In the genomic region with DNA sequence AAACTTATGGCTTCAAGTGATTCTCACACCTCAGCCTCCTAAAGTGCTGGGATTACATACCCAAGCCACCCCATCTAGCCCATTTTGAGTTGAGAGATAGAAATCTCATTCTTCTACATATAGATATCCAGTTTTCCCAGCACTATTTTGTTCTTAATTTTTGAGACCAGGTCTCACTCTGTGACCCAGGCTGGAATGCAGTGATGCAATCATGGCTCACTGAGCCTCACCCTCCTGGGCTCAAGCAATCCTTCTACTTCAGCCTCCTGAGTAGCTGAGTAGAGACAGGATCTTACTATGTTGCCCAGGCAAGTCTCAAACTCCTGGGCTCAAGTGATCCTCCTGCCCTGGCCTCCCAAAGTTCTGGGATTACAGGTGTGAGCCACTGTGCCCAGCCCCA, we compare ENCODE assay signal across 1 cellular context.
TF ChIP-seq lines count a peak whose summit lies in the region.

No MANE protein-coding gene starts in this region.

TF ChIP-seq in GM23338, 12 proteins besides CTCF, POLR2A, EP300 and RAD21 (continued from another document):
- TF ChIP-seq, protein P1, sequence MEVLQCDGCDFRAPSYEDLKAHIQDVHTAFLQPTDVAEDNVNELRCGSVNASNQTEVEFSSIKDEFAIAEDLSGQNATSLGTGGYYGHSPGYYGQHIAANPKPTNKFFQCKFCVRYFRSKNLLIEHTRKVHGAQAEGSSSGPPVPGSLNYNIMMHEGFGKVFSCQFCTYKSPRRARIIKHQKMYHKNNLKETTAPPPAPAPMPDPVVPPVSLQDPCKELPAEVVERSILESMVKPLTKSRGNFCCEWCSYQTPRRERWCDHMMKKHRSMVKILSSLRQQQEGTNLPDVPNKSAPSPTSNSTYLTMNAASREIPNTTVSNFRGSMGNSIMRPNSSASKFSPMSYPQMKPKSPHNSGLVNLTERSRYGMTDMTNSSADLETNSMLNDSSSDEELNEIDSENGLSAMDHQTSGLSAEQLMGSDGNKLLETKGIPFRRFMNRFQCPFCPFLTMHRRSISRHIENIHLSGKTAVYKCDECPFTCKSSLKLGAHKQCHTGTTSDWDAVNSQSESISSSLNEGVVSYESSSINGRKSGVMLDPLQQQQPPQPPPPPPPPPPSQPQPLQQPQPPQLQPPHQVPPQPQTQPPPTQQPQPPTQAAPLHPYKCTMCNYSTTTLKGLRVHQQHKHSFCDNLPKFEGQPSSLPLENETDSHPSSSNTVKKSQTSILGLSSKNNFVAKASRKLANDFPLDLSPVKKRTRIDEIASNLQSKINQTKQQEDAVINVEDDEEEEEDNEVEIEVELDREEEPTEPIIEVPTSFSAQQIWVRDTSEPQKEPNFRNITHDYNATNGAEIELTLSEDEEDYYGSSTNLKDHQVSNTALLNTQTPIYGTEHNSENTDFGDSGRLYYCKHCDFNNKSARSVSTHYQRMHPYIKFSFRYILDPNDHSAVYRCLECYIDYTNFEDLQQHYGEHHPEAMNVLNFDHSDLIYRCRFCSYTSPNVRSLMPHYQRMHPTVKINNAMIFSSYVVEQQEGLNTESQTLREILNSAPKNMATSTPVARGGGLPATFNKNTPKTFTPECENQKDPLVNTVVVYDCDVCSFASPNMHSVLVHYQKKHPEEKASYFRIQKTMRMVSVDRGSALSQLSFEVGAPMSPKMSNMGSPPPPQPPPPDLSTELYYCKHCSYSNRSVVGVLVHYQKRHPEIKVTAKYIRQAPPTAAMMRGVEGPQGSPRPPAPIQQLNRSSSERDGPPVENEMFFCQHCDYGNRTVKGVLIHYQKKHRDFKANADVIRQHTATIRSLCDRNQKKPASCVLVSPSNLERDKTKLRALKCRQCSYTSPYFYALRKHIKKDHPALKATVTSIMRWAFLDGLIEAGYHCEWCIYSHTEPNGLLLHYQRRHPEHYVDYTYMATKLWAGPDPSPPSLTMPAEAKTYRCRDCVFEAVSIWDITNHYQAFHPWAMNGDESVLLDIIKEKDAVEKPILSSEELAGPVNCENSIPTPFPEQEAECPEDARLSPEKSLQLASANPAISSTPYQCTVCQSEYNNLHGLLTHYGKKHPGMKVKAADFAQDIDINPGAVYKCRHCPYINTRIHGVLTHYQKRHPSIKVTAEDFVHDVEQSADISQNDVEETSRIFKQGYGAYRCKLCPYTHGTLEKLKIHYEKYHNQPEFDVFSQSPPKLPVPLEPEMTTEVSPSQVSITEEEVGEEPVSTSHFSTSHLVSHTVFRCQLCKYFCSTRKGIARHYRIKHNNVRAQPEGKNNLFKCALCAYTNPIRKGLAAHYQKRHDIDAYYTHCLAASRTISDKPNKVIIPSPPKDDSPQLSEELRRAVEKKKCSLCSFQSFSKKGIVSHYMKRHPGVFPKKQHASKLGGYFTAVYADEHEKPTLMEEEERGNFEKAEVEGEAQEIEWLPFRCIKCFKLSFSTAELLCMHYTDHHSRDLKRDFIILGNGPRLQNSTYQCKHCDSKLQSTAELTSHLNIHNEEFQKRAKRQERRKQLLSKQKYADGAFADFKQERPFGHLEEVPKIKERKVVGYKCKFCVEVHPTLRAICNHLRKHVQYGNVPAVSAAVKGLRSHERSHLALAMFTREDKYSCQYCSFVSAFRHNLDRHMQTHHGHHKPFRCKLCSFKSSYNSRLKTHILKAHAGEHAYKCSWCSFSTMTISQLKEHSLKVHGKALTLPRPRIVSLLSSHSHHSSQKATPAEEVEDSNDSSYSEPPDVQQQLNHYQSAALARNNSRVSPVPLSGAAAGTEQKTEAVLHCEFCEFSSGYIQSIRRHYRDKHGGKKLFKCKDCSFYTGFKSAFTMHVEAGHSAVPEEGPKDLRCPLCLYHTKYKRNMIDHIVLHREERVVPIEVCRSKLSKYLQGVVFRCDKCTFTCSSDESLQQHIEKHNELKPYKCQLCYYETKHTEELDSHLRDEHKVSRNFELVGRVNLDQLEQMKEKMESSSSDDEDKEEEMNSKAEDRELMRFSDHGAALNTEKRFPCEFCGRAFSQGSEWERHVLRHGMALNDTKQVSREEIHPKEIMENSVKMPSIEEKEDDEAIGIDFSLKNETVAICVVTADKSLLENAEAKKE (CRISPR knock-in tag; IDR thresholded peaks at IDR 0.05) = no peak
- TF ChIP-seq ZNF114 (CRISPR knock-in tag; IDR thresholded peaks at IDR 0.05) (no peak), CREB1 (CRISPR knock-in tag; IDR thresholded peaks at IDR 0.05; ENCODE audit: low read depth) (no peak), STAT1 (IDR thresholded peaks at IDR 0.05; ENCODE audit: unreplicated experiment) (no peak), POLR2AphosphoS5 (IDR thresholded peaks at IDR 0.05; ENCODE audit: low read depth) (no peak)
- TF ChIP-seq, protein P2, sequence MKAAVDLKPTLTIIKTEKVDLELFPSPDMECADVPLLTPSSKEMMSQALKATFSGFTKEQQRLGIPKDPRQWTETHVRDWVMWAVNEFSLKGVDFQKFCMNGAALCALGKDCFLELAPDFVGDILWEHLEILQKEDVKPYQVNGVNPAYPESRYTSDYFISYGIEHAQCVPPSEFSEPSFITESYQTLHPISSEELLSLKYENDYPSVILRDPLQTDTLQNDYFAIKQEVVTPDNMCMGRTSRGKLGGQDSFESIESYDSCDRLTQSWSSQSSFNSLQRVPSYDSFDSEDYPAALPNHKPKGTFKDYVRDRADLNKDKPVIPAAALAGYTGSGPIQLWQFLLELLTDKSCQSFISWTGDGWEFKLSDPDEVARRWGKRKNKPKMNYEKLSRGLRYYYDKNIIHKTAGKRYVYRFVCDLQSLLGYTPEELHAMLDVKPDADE (IDR thresholded peaks at IDR 0.05) = no peak
- TF ChIP-seq, protein P3, sequence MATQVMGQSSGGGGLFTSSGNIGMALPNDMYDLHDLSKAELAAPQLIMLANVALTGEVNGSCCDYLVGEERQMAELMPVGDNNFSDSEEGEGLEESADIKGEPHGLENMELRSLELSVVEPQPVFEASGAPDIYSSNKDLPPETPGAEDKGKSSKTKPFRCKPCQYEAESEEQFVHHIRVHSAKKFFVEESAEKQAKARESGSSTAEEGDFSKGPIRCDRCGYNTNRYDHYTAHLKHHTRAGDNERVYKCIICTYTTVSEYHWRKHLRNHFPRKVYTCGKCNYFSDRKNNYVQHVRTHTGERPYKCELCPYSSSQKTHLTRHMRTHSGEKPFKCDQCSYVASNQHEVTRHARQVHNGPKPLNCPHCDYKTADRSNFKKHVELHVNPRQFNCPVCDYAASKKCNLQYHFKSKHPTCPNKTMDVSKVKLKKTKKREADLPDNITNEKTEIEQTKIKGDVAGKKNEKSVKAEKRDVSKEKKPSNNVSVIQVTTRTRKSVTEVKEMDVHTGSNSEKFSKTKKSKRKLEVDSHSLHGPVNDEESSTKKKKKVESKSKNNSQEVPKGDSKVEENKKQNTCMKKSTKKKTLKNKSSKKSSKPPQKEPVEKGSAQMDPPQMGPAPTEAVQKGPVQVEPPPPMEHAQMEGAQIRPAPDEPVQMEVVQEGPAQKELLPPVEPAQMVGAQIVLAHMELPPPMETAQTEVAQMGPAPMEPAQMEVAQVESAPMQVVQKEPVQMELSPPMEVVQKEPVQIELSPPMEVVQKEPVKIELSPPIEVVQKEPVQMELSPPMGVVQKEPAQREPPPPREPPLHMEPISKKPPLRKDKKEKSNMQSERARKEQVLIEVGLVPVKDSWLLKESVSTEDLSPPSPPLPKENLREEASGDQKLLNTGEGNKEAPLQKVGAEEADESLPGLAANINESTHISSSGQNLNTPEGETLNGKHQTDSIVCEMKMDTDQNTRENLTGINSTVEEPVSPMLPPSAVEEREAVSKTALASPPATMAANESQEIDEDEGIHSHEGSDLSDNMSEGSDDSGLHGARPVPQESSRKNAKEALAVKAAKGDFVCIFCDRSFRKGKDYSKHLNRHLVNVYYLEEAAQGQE (IDR thresholded peaks at IDR 0.05; ENCODE audit: unreplicated experiment) = no peak
